ENCODE assay signal across 33 cellular contexts in genomic region chrX:72340046-72340445, GRCh38. TPM values are rescaled to one million over a fixed set of nuclear protein-coding genes. Genes with fewer than 3 reads are reported as not detected.
"Had no signal": no experiment of that assay in that cellular context is flagged by ENCODE, and none has a peak within 500 bp of the region (broad histone marks: within the 10 kb centered on the region; RNA-seq: fewer than 3 reads in every experiment).

No MANE protein-coding gene starts in this region.

- H3K9me3 ChIP-seq: colonic mucosa, gastrocnemius medialis, heart left ventricle had no signal

- H3K9me3 Mint-ChIP-seq: activated B cell treated with CpG ODN at 0.5 μM for 24 hours; activated CD8-positive, alpha-beta T cell treated with anti-CD3 and anti-CD28 coated beads for 36 hours; activated T-cell treated with anti-CD3 and anti-CD28 coated beads, Interleukin-2, amount 50 U/mL, for 4 hours; activated T-helper 17 cell treated with anti-CD3 and anti-CD28 coated beads, Interleukin-2, amount 50 U/mL, for 72 hours; central memory CD8-positive, alpha-beta T cell; T-helper 2 cell treated with Interferon-gamma antibody and Interleukin-4, amounts not matched to agents 5 μg/mL and 100 μg/mL, for 36 hours had no signal

- H3K27me3 Mint-ChIP-seq: activated B cell treated with CpG ODN at 0.5 μM for 24 hours; activated CD8-positive, alpha-beta T cell treated with anti-CD3 and anti-CD28 coated beads for 36 hours; activated naive CD8-positive, alpha-beta T cell; activated T-helper 17 cell treated with anti-CD3 and anti-CD28 coated beads, Interleukin-2, amount 50 U/mL, for 72 hours; central memory CD8-positive, alpha-beta T cell; T-helper 17 cell had no signal

- H3K27ac Mint-ChIP-seq: activated B cell treated with CpG ODN at 0.5 μM for 24 hours; activated CD8-positive, alpha-beta T cell treated with anti-CD3 and anti-CD28 coated beads for 36 hours; activated naive CD8-positive, alpha-beta T cell; activated T-helper 17 cell treated with anti-CD3 and anti-CD28 coated beads, Interleukin-2, amount 50 U/mL, for 72 hours; endodermal cell; T-helper 17 cell; T-helper 2 cell treated with Interferon-gamma antibody and Interleukin-4, amounts not matched to agents 5 μg/mL and 100 μg/mL, for 36 hours had no signal

- H3K4me1 Mint-ChIP-seq: activated B cell treated with CpG ODN at 0.5 μM for 24 hours; activated T-helper 17 cell treated with anti-CD3 and anti-CD28 coated beads, Interleukin-2, amount 50 U/mL, for 72 hours; central memory CD8-positive, alpha-beta T cell; endodermal cell had no signal

- ATAC-seq: activated CD4-positive, CD25-positive, alpha-beta regulatory T cell treated with anti-CD3 and anti-CD28 coated beads, Interleukin-2, amount 50 U/mL, for 24 hours; activated CD8-positive, alpha-beta T cell treated with anti-CD3 and anti-CD28 coated beads for 36 hours; activated T-cell treated with anti-CD3 and anti-CD28 coated beads, Interleukin-2, amount 50 U/mL, for 4 hours; activated T-helper 17 cell treated with anti-CD3 and anti-CD28 coated beads, Interleukin-2, amount 50 U/mL, for 72 hours; esophagus mucosa; foreskin keratinocyte; gastrocnemius medialis; T-helper 17 cell had no signal

- H3K27me3 ChIP-seq: colonic mucosa, foreskin keratinocyte, gastrocnemius medialis had no signal

- H3K36me3 ChIP-seq: brain microvascular endothelial cell, colonic mucosa, gastrocnemius medialis, heart left ventricle, WERI-Rb-1 had no signal

- H3K27ac ChIP-seq: brain microvascular endothelial cell, colonic mucosa, foreskin keratinocyte, gastrocnemius medialis, heart left ventricle, WERI-Rb-1 had no signal

- DNase-seq: activated B cell treated with CpG ODN at 0.5 μM for 24 hours; activated CD4-positive, alpha-beta T cell treated with anti-CD3 and anti-CD28 coated beads for 48 hours; activated CD4-positive, alpha-beta T cell treated with anti-CD3 and anti-CD28 coated beads, Interleukin-2, amount 50 U/mL, for 1 hour; activated CD4-positive, alpha-beta T cell treated with anti-CD3 and anti-CD28 coated beads, Interleukin-2, amount 50 U/mL, for 48 hours; activated CD8-positive, alpha-beta memory T cell treated with anti-CD3 and anti-CD28 coated beads for 24 hours; activated CD8-positive, alpha-beta T cell treated with anti-CD3 and anti-CD28 coated beads for 36 hours; activated effector memory CD4-positive, alpha-beta T cell treated with Interleukin-2 at 50 U/mL for 16 hours; activated gamma-delta T cell treated with Interleukin-2 at 50 U/mL for 16 hours; activated naive CD4-positive, alpha-beta T cell treated with anti-CD3 and anti-CD28 coated beads, Interleukin-2, amount 50 U/mL, for 16 hours; activated naive CD4-positive, alpha-beta T cell treated with Interleukin-2 at 50 U/mL for 16 hours; activated T-cell treated with anti-CD3 and anti-CD28 coated beads, Interleukin-2, amount 50 U/mL, for 4 hours; amniotic stem cell; brain microvascular endothelial cell; colonic mucosa; effector memory CD4-positive, alpha-beta T cell; endodermal cell; foreskin keratinocyte; gastrocnemius medialis; glutamatergic neuron; heart left ventricle; T-helper 1 cell; T-helper 17 cell; T1000; WERI-Rb-1 had no signal

- H3K4me3 Mint-ChIP-seq: activated B cell treated with CpG ODN at 0.5 μM for 24 hours; activated CD8-positive, alpha-beta T cell treated with anti-CD3 and anti-CD28 coated beads for 36 hours; activated naive CD8-positive, alpha-beta T cell; activated T-cell treated with anti-CD3 and anti-CD28 coated beads, Interleukin-2, amount 50 U/mL, for 4 hours; activated T-helper 17 cell treated with anti-CD3 and anti-CD28 coated beads, Interleukin-2, amount 50 U/mL, for 72 hours; central memory CD8-positive, alpha-beta T cell; endodermal cell; T-helper 17 cell; T-helper 2 cell treated with Interferon-gamma antibody and Interleukin-4, amounts not matched to agents 5 μg/mL and 100 μg/mL, for 36 hours had no signal

- H3K4me3 ChIP-seq: colonic mucosa, gastrocnemius medialis, heart left ventricle had no signal

- H3K4me1 ChIP-seq: colonic mucosa, foreskin keratinocyte, gastrocnemius medialis, heart left ventricle had no signal

RNA-seq across cellular contexts. Expression of gene CITED1, which starts 34.3 kb away (rescaled TPM):
- total RNA-seq: activated B cell treated with CpG ODN at 0.5 μM for 24 hours; activated CD8-positive, alpha-beta T cell treated with anti-CD3 and anti-CD28 coated beads for 36 hours; activated T-cell treated with anti-CD3 and anti-CD28 coated beads, Interleukin-2, amount 50 U/mL, for 4 hours; activated T-helper 17 cell treated with anti-CD3 and anti-CD28 coated beads, Interleukin-2, amount 50 U/mL, for 72 hours; astrocyte; bronchial epithelial cell; colonic mucosa; epithelial cell of proximal tubule; esophagus mucosa; gastrocnemius medialis had no signal
